ENCODE assay signal across 9 cellular contexts in the genomic region with DNA sequence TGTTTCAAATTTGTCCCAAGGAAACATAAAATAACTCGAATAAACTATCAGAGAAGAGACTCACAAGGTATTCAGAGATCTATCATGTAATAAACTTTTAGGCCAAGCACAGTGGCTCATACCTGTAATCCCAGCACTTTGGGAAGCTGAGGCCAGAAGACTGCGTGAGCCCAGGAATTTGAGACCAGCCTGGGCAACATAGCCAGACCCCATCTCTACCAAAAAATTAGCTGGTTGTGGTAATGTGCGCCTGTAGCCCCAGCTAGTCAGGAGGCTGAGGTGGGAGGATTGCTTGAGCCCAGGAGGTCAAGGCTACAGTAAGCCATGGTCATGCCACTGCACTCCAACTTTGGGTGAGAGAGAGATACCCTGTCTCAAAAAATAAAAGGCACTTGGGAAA.
"Had no signal": no experiment of that assay in that cellular context is flagged by ENCODE, and none has a peak within 500 bp of the region (broad histone marks: within the 10 kb centered on the region; RNA-seq: fewer than 3 reads in every experiment).

No MANE protein-coding gene starts in this region.

- H3K4me3 Mint-ChIP-seq: H9, HFFc6, IgD-negative memory B cell had no signal

- H3K27ac Mint-ChIP-seq: H9, HFFc6 had no signal

- H3K9ac ChIP-seq: GM23248 had no signal

- H3K9me3 Mint-ChIP-seq: H9, HFFc6, IgD-negative memory B cell had no signal

- H2AFZ ChIP-seq: GM23248 had no signal

- DNase-seq: GM23248, GOT3, H9, HCEC 1CT, HFFc6, Kasumi-1, KG1 had no signal

- H3K4me3 ChIP-seq: GM23248 had no signal

- H3K27ac ChIP-seq: GM23248 had no signal

- H3K27me3 Mint-ChIP-seq: IgD-negative memory B cell had no signal

- FAIRE-seq: HTR-8/SVneo had no signal
